9 cellular contexts compared by ENCODE assay signal in genomic region chr15:60299452-60300047, GRCh38.
DNase-seq lines count a peak whose midpoint lies in the region; ATAC-seq and TF ChIP-seq lines count a peak whose summit lies in the region.
"Had no signal": no experiment of that assay in that cellular context is flagged by ENCODE, and none has a peak within 500 bp of the region (broad histone marks: within the 10 kb centered on the region; RNA-seq: fewer than 3 reads in every experiment).

No MANE protein-coding gene starts in this region.

- DNase-seq in HCT116 (ENCODE audit: low read depth, low spot score) (peak; percentile 8), NCI-H524 treated with DMSO at 0.1 percent for 48 hours (lab: John Stamatoyannopoulos, UW) (peak; percentile 100), epithelial cell of esophagus (ENCODE audit: low read depth) (peak; percentile 90), putamen (ENCODE audit: low spot score) (peak; percentile 7)
- no peak for DNase-seq in stimulated activated naive CD4-positive, alpha-beta T cell (lab: John Stamatoyannopoulos, UW)
- no peak for DNase-seq in stimulated activated naive CD8-positive, alpha-beta T cell treated with anti-CD3 and anti-CD28 coated beads, Interleukin-15, amount 100 ng/mL, for 72 hours

- TF ChIP-seq RAD21 in HCT116 (IDR thresholded peaks at IDR 0.05; ENCODE audit: low read depth): no peak

- H3K4me3 Mint-ChIP-seq in stimulated activated naive CD8-positive, alpha-beta T cell treated with anti-CD3 and anti-CD28 coated beads, Interleukin-15, amount 100 ng/mL, for 72 hours: no peak overlapping the region

- peak; percentile 86 for ATAC-seq in HCT116
- ATAC-seq in HG02938 (IDR thresholded peaks at IDR 0.05; ENCODE audit: unreplicated experiment): no peak
- ATAC-seq in stimulated activated naive CD8-positive, alpha-beta T cell treated with anti-CD3 and anti-CD28 coated beads, Interleukin-15, amount 100 ng/mL, for 72 hours: no peak
- no peak for ATAC-seq in GM21528 (IDR thresholded peaks at IDR 0.05; ENCODE audit: low FRiP score, unreplicated experiment)

- H3K9ac ChIP-seq in HCT116 (ENCODE audit: low read length): no peak overlapping the region

- H4K20me1 ChIP-seq in HCT116 (ENCODE audit: insufficient read depth): no peaks in the 10 kb centered on the region

- peak overlapping the region; percentile 82 for H2AFZ ChIP-seq in HCT116 (ENCODE audit: low read depth, low read length, poor library complexity, severe bottlenecking)

- H3K4me3 ChIP-seq in HCT116 (replicated peaks in 1 of 2; ENCODE audit: low read depth in 1 of 2, low read length in 2 of 2): peak overlapping the region in 1 of 2 experiments; percentile 24; a peak in 1 of 4 replicates
- no peak overlapping the region for H3K4me3 ChIP-seq in epithelial cell of esophagus (ENCODE audit: low read length)
- H3K4me3 ChIP-seq: upper lobe of left lung had no signal

- CTCF ChIA-PET in HCT116 (lab: Charles Lee): interaction anchor here (1.2 to 1.8 kb wide), 4 partner anchors 28 to 575 kb away, joined by 3 to 5 read pairs (median 4); no protein-coding TSS in a partner anchor

- H3K27me3 ChIP-seq in HCT116 (ENCODE audit: insufficient read depth, low read length): no peaks in the 10 kb centered on the region
- H3K27me3 ChIP-seq: upper lobe of left lung had no signal

- no TSS peak for BruUV-seq in HCT116 (replicated peaks; lab: Mats Ljungman, UMichigan)

- POLR2A ChIA-PET in HCT116 (lab: Charles Lee): interaction anchor here (0.8 kb wide), 1 partner anchor 19 kb away, joined by 3 read pairs; no protein-coding TSS in a partner anchor

- peaks cover 0 to 10% of the 10 kb centered on the region in 2 experiments; a peak in 2 of 4 replicates for H3K4me1 ChIP-seq in HCT116 (ENCODE audit: control insufficient read depth in 1 of 2, insufficient read depth in 2 of 2, low read length in 2 of 2)

- no peaks in the 10 kb centered on the region for H3K9me2 ChIP-seq in HCT116 (ENCODE audit: insufficient read depth)

- H3K36me3 ChIP-seq in HCT116 (ENCODE audit: control insufficient read depth in 1 of 2, insufficient read depth in 2 of 2, low read length in 2 of 2): no peaks in the 10 kb centered on the region
- H3K36me3 ChIP-seq: upper lobe of left lung had no signal

- no peak overlapping the region for H3K27ac Mint-ChIP-seq in stimulated activated naive CD8-positive, alpha-beta T cell treated with anti-CD3 and anti-CD28 coated beads, Interleukin-15, amount 100 ng/mL, for 72 hours

- TF ChIP-seq CTCF in HCT116 (IDR thresholded peaks at IDR 0.05 in 2 of 3, conservative IDR thresholded peaks at IDR 0.05 in 1 of 3; ENCODE audit: borderline replicate concordance in 1 of 3, insufficient read depth in 1 of 3, low read depth in 2 of 3, low read length in 2 of 3) (peak in 2 of 3 experiments; percentile 27 to 38; a peak in 4 of 6 replicates), epithelial cell of esophagus (IDR thresholded peaks at IDR 0.05; ENCODE audit: insufficient read depth, low read depth, low read length, missing control alignments) (peak; percentile 46)

- RAD21 ChIA-PET in HCT116 (lab: Charles Lee; ENCODE audit: low non-redundant PET in 1 of 2, low total read pairs in 2 of 2, uncharacterized antibody in 2 of 2, unreplicated experiment in 2 of 2): no interaction called here

- peaks cover 14 to 16% of the 10 kb centered on the region in 2 donors for H3K9me3 Mint-ChIP-seq in stimulated activated naive CD8-positive, alpha-beta T cell treated with anti-CD3 and anti-CD28 coated beads, Interleukin-15, amount 100 ng/mL, for 72 hours

- H3K4me1 Mint-ChIP-seq in stimulated activated naive CD8-positive, alpha-beta T cell treated with anti-CD3 and anti-CD28 coated beads, Interleukin-15, amount 100 ng/mL, for 72 hours: no peaks in the 10 kb centered on the region

- no peak for TF ChIP-seq POLR2A in HCT116 (IDR thresholded peaks at IDR 0.05; ENCODE audit: borderline replicate concordance, extremely low read depth, insufficient read depth, insufficient read length)

- no peaks in the 10 kb centered on the region for H3K9me3 ChIP-seq in HCT116 (ENCODE audit: control insufficient read depth in 1 of 2, insufficient read depth in 1 of 2, low read depth in 1 of 2, low read length in 2 of 2)
- H3K9me3 ChIP-seq: upper lobe of left lung had no signal

- H3K4me2 ChIP-seq in HCT116 (ENCODE audit: low read length): peak overlapping the region; percentile 59

- no peaks in the 10 kb centered on the region for H3K79me2 ChIP-seq in HCT116 (ENCODE audit: insufficient read depth, low read length)

- intact Hi-C loops in HCT116 (cut with micrococcal nuclease): no loop called here

- peaks cover 13% of the 10 kb centered on the region for H3K27me3 Mint-ChIP-seq in stimulated activated naive CD8-positive, alpha-beta T cell treated with anti-CD3 and anti-CD28 coated beads, Interleukin-15, amount 100 ng/mL, for 72 hours

- H3K27ac ChIP-seq in HCT116 (ENCODE audit: low read depth, low read length): no peak overlapping the region
- H3K27ac ChIP-seq: upper lobe of left lung had no signal

TF ChIP-seq in HCT116, 20 proteins besides CTCF, POLR2A, EP300 and RAD21:
- TF ChIP-seq ZNF274 (IDR thresholded peaks at IDR 0.05; ENCODE audit: low read depth, low read length): no peak
- TF ChIP-seq REST (IDR thresholded peaks at IDR 0.05; ENCODE audit: low read depth): no peak
- TF ChIP-seq YY1 (IDR thresholded peaks at IDR 0.05; ENCODE audit: extremely low read depth, insufficient replicate concordance, low read depth, low read length): no peak
- no peak for TF ChIP-seq POLR2AphosphoS5 (IDR thresholded peaks at IDR 0.05; ENCODE audit: low read depth, low read length)
- no peak for TF ChIP-seq ELF1 (IDR thresholded peaks at IDR 0.05; ENCODE audit: borderline replicate concordance, low read depth)
- no peak for TF ChIP-seq ATF3 (IDR thresholded peaks at IDR 0.05)
- no peak for TF ChIP-seq JUND (IDR thresholded peaks at IDR 0.05)
- TF ChIP-seq ZBTB33 (IDR thresholded peaks at IDR 0.05; ENCODE audit: extremely low read depth, insufficient replicate concordance, low read length): no peak
- TF ChIP-seq SP1 (IDR thresholded peaks at IDR 0.05; ENCODE audit: low read depth): no peak
- TF ChIP-seq EZH2phosphoT487 (IDR thresholded peaks at IDR 0.05; ENCODE audit: borderline replicate concordance): no peak
- no peak for TF ChIP-seq TCF7L2 (IDR thresholded peaks at IDR 0.05; ENCODE audit: borderline replicate concordance, extremely low read depth, insufficient read depth, insufficient read length)
- no peak for TF ChIP-seq FOSL1 (IDR thresholded peaks at IDR 0.05; ENCODE audit: low read depth)
- no peak for TF ChIP-seq SIN3A (IDR thresholded peaks at IDR 0.05; ENCODE audit: low read depth)
- no peak for TF ChIP-seq CEBPB (IDR thresholded peaks at IDR 0.05; ENCODE audit: low read depth)
- TF ChIP-seq ZFX (IDR thresholded peaks at IDR 0.05): no peak
- TF ChIP-seq CBX3 (IDR thresholded peaks at IDR 0.05; ENCODE audit: low read depth): no peak
- TF ChIP-seq, protein P1, sequence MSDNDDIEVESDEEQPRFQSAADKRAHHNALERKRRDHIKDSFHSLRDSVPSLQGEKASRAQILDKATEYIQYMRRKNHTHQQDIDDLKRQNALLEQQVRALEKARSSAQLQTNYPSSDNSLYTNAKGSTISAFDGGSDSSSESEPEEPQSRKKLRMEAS (IDR thresholded peaks at IDR 0.05): no peak
- no peak for TF ChIP-seq EGR1 (IDR thresholded peaks at IDR 0.05; ENCODE audit: low read depth)
- TF ChIP-seq SRF (IDR thresholded peaks at IDR 0.05; ENCODE audit: low read depth): no peak

Comparison
In these comparisons a context has a peak if more than half of its experiments do, and no peak if none do; other contexts are left out.
1. DNase-seq: peak in HCT116 (single experiment), NCI-H524 treated with DMSO at 0.1 percent for 48 hours (single experiment), epithelial cell of esophagus (single experiment) and putamen (single experiment); none in stimulated activated naive CD4-positive, alpha-beta T cell (0 of 6) and stimulated activated naive CD8-positive, alpha-beta T cell treated with anti-CD3 and anti-CD28 coated beads, Interleukin-15, amount 100 ng/mL, for 72 hours (0 of 2).